Comparison of ENCODE assay signal across 13 cellular contexts in genomic region chr9:87567988-87568800, GRCh38.
DNase-seq lines count a peak whose midpoint lies in the region; ATAC-seq and TF ChIP-seq lines count a peak whose summit lies in the region.
"Had no signal": no experiment of that assay in that cellular context is flagged by ENCODE, and none has a peak within 500 bp of the region (broad histone marks: within the 10 kb centered on the region; RNA-seq: fewer than 3 reads in every experiment).

No MANE protein-coding gene starts in this region.

- H3K27me3 Mint-ChIP-seq in Calu3 (ENCODE audit: unreplicated experiment) (no peaks in the 10 kb centered on the region), brain (no peaks in the 10 kb centered on the region)
- peaks cover 5% of the 10 kb centered on the region for H3K27me3 Mint-ChIP-seq in activated CD4-positive, alpha-beta memory T cell treated with anti-CD3 and anti-CD28 coated beads for 36 hours

- DNase-seq in Calu3 (no peak), left kidney (ENCODE audit: low read depth, low spot score) (peak; percentile 58), putamen (ENCODE audit: low spot score) (peak; percentile 67), islet precursor cell (no peak)
- DNase-seq in activated T-cell treated with anti-CD3 and anti-CD28 coated beads, Interleukin-2, amount 50 U/mL, for 1 hour, result no peak
- DNase-seq in activated CD4-positive, alpha-beta memory T cell treated with anti-CD3 and anti-CD28 coated beads for 36 hours, result no peak
- DNase-seq: activated CD4-positive, alpha-beta T cell treated with anti-CD3 and anti-CD28 coated beads for 36 hours; activated effector memory CD4-positive, alpha-beta T cell treated with anti-CD3 and anti-CD28 coated beads, Interleukin-2, amount 50 U/mL, for 16 hours; naive B cell; NCI-H1417 treated with DMSO at 0.1 percent for 48 hours; stimulated activated CD4-positive, alpha-beta T cell treated with anti-CD3 and anti-CD28 coated beads, Interleukin-12 subunit alpha, Interleukin-12 subunit beta, amount 100 ng/mL, for 4 hours had no signal

- peaks cover 36% of the 10 kb centered on the region for H3K36me3 Mint-ChIP-seq in Calu3 (ENCODE audit: insufficient read depth, unreplicated experiment)
- peaks cover 34% of the 10 kb centered on the region for H3K36me3 Mint-ChIP-seq in brain
- no peaks in the 10 kb centered on the region for H3K36me3 Mint-ChIP-seq in activated CD4-positive, alpha-beta memory T cell treated with anti-CD3 and anti-CD28 coated beads for 36 hours
- H3K36me3 Mint-ChIP-seq: naive B cell had no signal

- no peak for ATAC-seq in HG03457 (IDR thresholded peaks at IDR 0.05; ENCODE audit: unreplicated experiment)
- ATAC-seq: activated CD4-positive, alpha-beta T cell treated with anti-CD3 and anti-CD28 coated beads for 36 hours had no signal

- TF ChIP-seq CTCF in Calu3 (IDR thresholded peaks at IDR 0.05; ENCODE audit: unreplicated experiment) (no peak), brain (conservative IDR thresholded peaks at IDR 0.05) (no peak)

- intact Hi-C loops in Calu3 (cut with micrococcal nuclease; ENCODE audit: unreplicated experiment), result no loop called here
- intact Hi-C loops in activated CD4-positive, alpha-beta memory T cell treated with anti-CD3 and anti-CD28 coated beads for 36 hours (cut with micrococcal nuclease), result no loop called here

- BruUV-seq in Calu3 (replicated peaks; lab: Mats Ljungman, UMichigan), result no TSS peak

- peaks cover 4% of the 10 kb centered on the region for H3K9me3 Mint-ChIP-seq in Calu3 (ENCODE audit: low read depth, unreplicated experiment)
- H3K9me3 Mint-ChIP-seq in brain, result peaks cover 0 to 3% (median 0%) of the 10 kb centered on the region in 5 experiments
- H3K9me3 Mint-ChIP-seq in activated CD4-positive, alpha-beta memory T cell treated with anti-CD3 and anti-CD28 coated beads for 36 hours, result no peaks in the 10 kb centered on the region

- POLR2A ChIA-PET in activated CD4-positive, alpha-beta memory T cell treated with anti-CD3 and anti-CD28 coated beads for 36 hours (lab: Charles Lee), result no interaction called here

- no peak overlapping the region for H3K4me3 Mint-ChIP-seq in Calu3 (ENCODE audit: low read depth, unreplicated experiment)
- H3K4me3 Mint-ChIP-seq in brain, result peak overlapping the region in 2 of 5 experiments; percentile 29 to 72
- H3K4me3 Mint-ChIP-seq in activated CD4-positive, alpha-beta memory T cell treated with anti-CD3 and anti-CD28 coated beads for 36 hours, result no peak overlapping the region
- H3K4me3 Mint-ChIP-seq: activated CD4-positive, alpha-beta T cell treated with anti-CD3 and anti-CD28 coated beads for 36 hours; naive B cell had no signal

- CTCF ChIA-PET in Calu3 (lab: Charles Lee), result no interaction called here
- CTCF ChIA-PET in activated CD4-positive, alpha-beta memory T cell treated with anti-CD3 and anti-CD28 coated beads for 36 hours (lab: Charles Lee), result no interaction called here

- peak overlapping the region; percentile 47 for H3K27ac Mint-ChIP-seq in Calu3 (ENCODE audit: unreplicated experiment)
- H3K27ac Mint-ChIP-seq in brain, result peak overlapping the region; percentile 21 to 92 (median 87)
- H3K27ac Mint-ChIP-seq in activated CD4-positive, alpha-beta memory T cell treated with anti-CD3 and anti-CD28 coated beads for 36 hours, result no peak overlapping the region
- H3K27ac Mint-ChIP-seq: activated CD4-positive, alpha-beta T cell treated with anti-CD3 and anti-CD28 coated beads for 36 hours; naive B cell had no signal

- H3K4me1 Mint-ChIP-seq in Calu3 (ENCODE audit: low read depth, unreplicated experiment), result peaks cover 90% of the 10 kb centered on the region
- peaks cover 92% of the 10 kb centered on the region for H3K4me1 Mint-ChIP-seq in brain
- no peaks in the 10 kb centered on the region for H3K4me1 Mint-ChIP-seq in activated CD4-positive, alpha-beta memory T cell treated with anti-CD3 and anti-CD28 coated beads for 36 hours (ENCODE audit: low read depth)
- H3K4me1 Mint-ChIP-seq: activated CD4-positive, alpha-beta T cell treated with anti-CD3 and anti-CD28 coated beads for 36 hours; naive B cell had no signal

Comparison
In these comparisons a context has a peak if more than half of its experiments do, and no peak if none do; other contexts are left out.
1. DNase-seq: peak in left kidney (single experiment) and putamen (single experiment); none in Calu3 (single experiment), activated T-cell treated with anti-CD3 and anti-CD28 coated beads, Interleukin-2, amount 50 U/mL, for 1 hour (single experiment), activated CD4-positive, alpha-beta memory T cell treated with anti-CD3 and anti-CD28 coated beads for 36 hours (single experiment) and islet precursor cell (single experiment).